In genomic region chr6:83381949-83382348, GRCh38 we compare ENCODE assay signal across 22 cellular contexts. TPM values are rescaled to one million over a fixed set of nuclear protein-coding genes. Genes with fewer than 3 reads are reported as not detected.
DNase-seq lines count a peak whose midpoint lies in the region; ATAC-seq and TF ChIP-seq lines count a peak whose summit lies in the region.
"Had no signal": no experiment of that assay in that cellular context is flagged by ENCODE, and none has a peak within 500 bp of the region (broad histone marks: within the 10 kb centered on the region; RNA-seq: fewer than 3 reads in every experiment).

No MANE protein-coding gene starts in this region.

- WGBS in smooth muscle cell (ENCODE audit: low lambda C conversion rate): 82% methylated on average over 2 of the region's 2 CpGs

- no peaks in the 10 kb centered on the region for H3K79me2 ChIP-seq in smooth muscle cell (ENCODE audit: low read depth)

- H3K4me2 ChIP-seq in smooth muscle cell: peak overlapping the region; percentile 56
- H3K4me2 ChIP-seq: BLaER1, GM23338 had no signal

- H3F3A ChIP-seq in smooth muscle cell (ENCODE audit: low read depth): peaks cover 4% of the 10 kb centered on the region

- DNase-seq in DMS53 (lab: John Stamatoyannopoulos, UW): peak; percentile 13
- no peak for DNase-seq in DMS53 treated with DMSO at 0.1 percent for 48 hours (lab: John Stamatoyannopoulos, UW; ENCODE audit: unreplicated experiment)
- DNase-seq in fibroblast of pulmonary artery (ENCODE audit: low read depth): no peak
- no peak for DNase-seq in smooth muscle cell (lab: John Stamatoyannopoulos, UW; ENCODE audit: unreplicated experiment)
- no peak for DNase-seq in mucosa of gallbladder (ENCODE audit: low spot score)
- DNase-seq in activated effector memory CD4-positive, alpha-beta T cell treated with anti-CD3 and anti-CD28 coated beads, Interleukin-2, amount 50 U/mL, for 16 hours: no peak
- no peak for DNase-seq in omental fat pad (ENCODE audit: low spot score)
- DNase-seq: CD4-positive, CD25-positive, alpha-beta regulatory T cell; H9; HFFc6; KBM-7; MG63; NCI-H1105 treated with DMSO at 0.1 percent for 48 hours; NCI-H146; NCI-H2029; NCI-H446; NCI-H524 treated with DMSO at 0.1 percent for 48 hours; NCI-H774; SIG-M5 had no signal

- H3K27ac ChIP-seq in smooth muscle cell (ENCODE audit: low read depth): peak overlapping the region; percentile 6
- H3K27ac ChIP-seq: 22Rv1, BLaER1 had no signal

- no peak overlapping the region for H3K9ac ChIP-seq in smooth muscle cell (ENCODE audit: low read depth)
- H3K9ac ChIP-seq: BLaER1 had no signal

- H3K9me3 ChIP-seq in smooth muscle cell (replicated peaks; ENCODE audit: low read depth): no peaks in the 10 kb centered on the region
- H3K9me3 ChIP-seq: BLaER1, MG63 had no signal

- no peaks in the 10 kb centered on the region for H3K27me3 ChIP-seq in smooth muscle cell (ENCODE audit: low read depth)
- H3K27me3 ChIP-seq: BLaER1, MG63 had no signal

- ATAC-seq in omental fat pad (ENCODE audit: low FRiP score): no peak
- ATAC-seq: GM23338 had no signal

- peaks cover 15% of the 10 kb centered on the region for H3K4me1 ChIP-seq in smooth muscle cell (ENCODE audit: low read depth)
- H3K4me1 ChIP-seq: BLaER1 had no signal

- H4K20me1 ChIP-seq in smooth muscle cell (ENCODE audit: low read depth): peaks cover 7% of the 10 kb centered on the region
- H4K20me1 ChIP-seq: BLaER1 had no signal

- peak overlapping the region; percentile 3 for H3K4me3 ChIP-seq in fibroblast of pulmonary artery (replicated peaks; ENCODE audit: low read depth, low read length)
- no peak overlapping the region for H3K4me3 ChIP-seq in smooth muscle cell
- H3K4me3 ChIP-seq: BLaER1, GM23338, MG63 had no signal

- no peak overlapping the region for H2AFZ ChIP-seq in smooth muscle cell (ENCODE audit: low read depth)
- H2AFZ ChIP-seq: GM23338 had no signal

- TF ChIP-seq CTCF in fibroblast of pulmonary artery (IDR thresholded peaks at IDR 0.05; ENCODE audit: low read length, missing control alignments) (no peak), smooth muscle cell (IDR thresholded peaks at IDR 0.05; ENCODE audit: borderline replicate concordance, insufficient read depth, poor library complexity, severe bottlenecking) (no peak), omental fat pad (IDR thresholded peaks at IDR 0.05) (no peak)

- no peaks in the 10 kb centered on the region for H3K36me3 ChIP-seq in smooth muscle cell (ENCODE audit: low read depth)
- H3K36me3 ChIP-seq: BLaER1 had no signal

RNA-seq across cellular contexts. Expression of gene ME1, which starts 48.9 kb away (rescaled TPM):
- total RNA-seq in smooth muscle cell (29.4 and 32.4 TPM in 2 replicates), mucosa of gallbladder (30.2 TPM), omental fat pad (10 to 100 TPM; 18.5 to 22.9 (median 19.8) TPM)
- polyA plus RNA-seq in smooth muscle cell: 31.4 and 32.0 TPM in 2 replicates
- total RNA-seq: CD4-positive, CD25-positive, alpha-beta regulatory T cell had no signal
- polyA plus RNA-seq: CD4-positive, CD25-positive, alpha-beta regulatory T cell had no signal
